Comparison of ENCODE assay signal across 8 cellular contexts in the genomic region with DNA sequence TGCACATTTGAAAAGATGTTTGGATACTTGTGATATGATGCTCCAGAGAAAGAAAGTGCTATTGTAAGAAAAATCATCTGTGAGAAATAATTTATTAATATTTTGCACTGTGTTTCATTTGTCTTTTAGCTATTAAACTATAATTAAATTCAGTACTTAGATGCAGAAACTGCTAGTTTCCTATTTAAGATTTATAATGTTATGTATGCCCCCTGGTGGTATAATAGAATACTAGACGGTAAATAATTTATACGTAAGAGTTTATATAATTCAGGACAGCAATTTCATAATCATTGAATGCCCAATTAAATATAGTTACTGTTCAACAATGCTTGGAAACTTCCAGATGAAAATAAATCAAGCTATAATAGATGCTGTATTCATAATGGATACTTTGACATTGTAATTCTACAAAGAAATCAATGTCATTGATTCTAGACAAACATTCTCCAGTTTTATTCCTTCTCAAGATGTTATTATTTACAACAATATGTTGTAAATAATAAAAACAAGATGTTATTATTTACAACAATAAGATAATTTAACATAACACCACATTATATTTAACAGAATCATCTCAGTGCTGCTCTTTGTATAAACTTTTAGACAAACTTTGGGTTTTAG.
DNase-seq lines count a peak whose midpoint lies in the region; ATAC-seq, FAIRE-seq and TF ChIP-seq lines count a peak whose summit lies in the region.
"Had no signal": no experiment of that assay in that cellular context is flagged by ENCODE, and none has a peak within 500 bp of the region (broad histone marks: within the 10 kb centered on the region; RNA-seq: fewer than 3 reads in every experiment).

No MANE protein-coding gene starts in this region.

- H3K36me3 ChIP-seq in GM06990 (ENCODE audit: control insufficient read depth, insufficient read depth, low read length), result no peaks in the 10 kb centered on the region
- H3K36me3 ChIP-seq: SJSA1 had no signal

- TF ChIP-seq POLR2A in GM12892 (IDR thresholded peaks at IDR 0.05; ENCODE audit: low read depth, low read length), result no peak

- peak; percentile 64 for ATAC-seq in left lobe of liver
- ATAC-seq in stimulated activated naive CD8-positive, alpha-beta T cell treated with anti-CD3 and anti-CD28 coated beads, Interleukin-15, Interleukin-2, amounts not matched to agents 100 U/mL and 50 U/mL, for 24 hours, result no peak

- H3K27me3 ChIP-seq in GM06990 (replicated peaks; ENCODE audit: control insufficient read depth, insufficient read depth, low read length), result no peaks in the 10 kb centered on the region
- H3K27me3 ChIP-seq: SJSA1 had no signal

- no peak for FAIRE-seq in GM12892 (lab: Jason Lieb, UNC)

- H3K4me3 ChIP-seq in GM06990 (replicated peaks; ENCODE audit: low read depth, low read length), result no peak overlapping the region
- H3K4me3 ChIP-seq: SJSA1 had no signal

- TF ChIP-seq CTCF in GM06990 (IDR thresholded peaks at IDR 0.05; ENCODE audit: insufficient read depth, low read length, poor library complexity, severe bottlenecking), result peak; percentile 22

- DNase-seq in GM06990 (ENCODE audit: extremely low read depth, insufficient read length) (no peak), NCI-H1105 treated with DMSO at 0.1 percent for 48 hours (lab: John Stamatoyannopoulos, UW) (peak; percentile 38), amniotic stem cell (lab: John Stamatoyannopoulos, UW) (peak; percentile 59), left lobe of liver (ENCODE audit: low spot score) (no peak), Ammon's horn (ENCODE audit: low spot score) (no peak), GM12892 (ENCODE audit: insufficient read length) (no peak)
- no peak for DNase-seq in stimulated activated naive CD8-positive, alpha-beta T cell treated with anti-CD3 and anti-CD28 coated beads, Interleukin-15, Interleukin-2, amounts not matched to agents 100 U/mL and 50 U/mL, for 24 hours

Comparison
In these comparisons a context has a peak if more than half of its experiments do, and no peak if none do; other contexts are left out.
1. DNase-seq: peak in NCI-H1105 treated with DMSO at 0.1 percent for 48 hours (single experiment) and amniotic stem cell (single experiment); none in GM06990 (single experiment), left lobe of liver (single experiment), Ammon's horn (single experiment), GM12892 (single experiment) and stimulated activated naive CD8-positive, alpha-beta T cell treated with anti-CD3 and anti-CD28 coated beads, Interleukin-15, Interleukin-2, amounts not matched to agents 100 U/mL and 50 U/mL, for 24 hours (single experiment).